Comparison of ENCODE assay signal across 8 cellular contexts in the genomic region with DNA sequence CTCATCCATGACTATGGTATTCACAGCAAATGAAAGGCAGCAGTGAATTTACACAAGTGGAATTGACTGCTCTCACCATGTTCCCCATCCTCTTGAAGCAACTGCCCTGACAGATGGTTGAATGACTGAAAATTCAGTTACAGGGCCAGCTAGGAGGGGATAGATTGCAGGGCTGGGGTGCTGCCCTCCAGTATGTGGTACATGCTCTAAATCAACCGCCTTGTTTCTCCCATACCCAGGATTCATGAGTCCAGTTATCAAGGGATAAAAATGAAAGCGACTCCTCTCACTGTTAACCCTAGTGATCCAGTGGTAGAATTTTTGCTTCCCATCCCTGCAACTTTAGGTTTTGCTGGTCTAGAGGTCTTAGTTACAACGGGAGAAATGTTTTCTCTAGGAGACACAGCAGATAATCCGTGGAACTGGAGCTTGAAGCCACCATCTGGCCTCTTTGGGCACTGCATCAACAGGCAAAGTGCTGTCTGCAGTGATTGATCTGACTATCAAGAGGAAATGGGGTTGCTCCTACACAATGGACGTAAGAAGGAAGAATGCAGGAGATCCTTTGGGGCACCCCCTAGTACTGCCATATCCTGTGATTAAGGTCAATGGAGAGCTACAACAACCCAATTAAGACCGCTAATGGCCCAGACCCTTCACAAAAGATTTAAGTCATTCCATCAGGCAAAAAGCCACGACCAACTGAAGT. TPM values are rescaled to one million over a fixed set of nuclear protein-coding genes. Genes with fewer than 3 reads are reported as not detected.
DNase-seq lines count a peak whose midpoint lies in the region; ATAC-seq, FAIRE-seq and TF ChIP-seq lines count a peak whose summit lies in the region.

No MANE protein-coding gene starts in this region.

- H2AFZ ChIP-seq in HCT116 (ENCODE audit: low read depth, low read length, poor library complexity, severe bottlenecking) = peak overlapping the region; percentile 47

- ATAC-seq in HCT116 (peak; percentile 98), GM18511 (IDR thresholded peaks at IDR 0.05; ENCODE audit: unreplicated experiment) (no peak)

- H3K79me2 ChIP-seq in HCT116 (ENCODE audit: insufficient read depth, low read length) = no peaks in the 10 kb centered on the region

- H3K4me3 ChIP-seq in HCT116 (replicated peaks in 1 of 2; ENCODE audit: low read depth in 1 of 2, low read length in 2 of 2) (no peak overlapping the region), breast epithelium (peak overlapping the region in 1 of 3 donors; percentile 11), kidney (ENCODE audit: low read length in 2 of 2) (peak overlapping the region; percentile 31 to 55)

- CTCF ChIA-PET in HCT116 (lab: Charles Lee) = interaction anchor here (0.6 to 1.3 kb wide), 9 partner anchors 10 to 738 kb away, joined by 3 to 4 read pairs (median 3); no protein-coding TSS in a partner anchor

- TF ChIP-seq POLR2A in HCT116 (IDR thresholded peaks at IDR 0.05; ENCODE audit: borderline replicate concordance, extremely low read depth, insufficient read depth, insufficient read length) = no peak
- no peak for TF ChIP-seq POLR2A in breast epithelium (IDR thresholded peaks at IDR 0.05)

- no peaks in the 10 kb centered on the region for H4K20me1 ChIP-seq in HCT116 (ENCODE audit: insufficient read depth)

- H3K36me3 ChIP-seq in HCT116 (ENCODE audit: control insufficient read depth in 1 of 2, insufficient read depth in 2 of 2, low read length in 2 of 2) (no peaks in the 10 kb centered on the region), breast epithelium (no peaks in the 10 kb centered on the region), kidney (ENCODE audit: control insufficient read depth in 1 of 2, insufficient read depth in 2 of 2, low read length in 2 of 2) (no peaks in the 10 kb centered on the region)

- peak; percentile 70 for TF ChIP-seq RAD21 in HCT116 (IDR thresholded peaks at IDR 0.05; ENCODE audit: low read depth)

- H3K4me1 ChIP-seq in HCT116 (ENCODE audit: control insufficient read depth in 1 of 2, insufficient read depth in 2 of 2, low read length in 2 of 2) = no peaks in the 10 kb centered on the region
- no peaks in the 10 kb centered on the region for H3K4me1 ChIP-seq in breast epithelium
- peaks cover 4 to 8% of the 10 kb centered on the region in 2 donors for H3K4me1 ChIP-seq in kidney (ENCODE audit: control insufficient read depth in 1 of 2, insufficient read depth in 1 of 2, low read depth in 1 of 2, low read length in 2 of 2)

- peak overlapping the region; percentile 18; the same call in 1 of the 2 replicates for H3K4me2 ChIP-seq in HCT116 (ENCODE audit: low read length)

- H3K9ac ChIP-seq in HCT116 (ENCODE audit: low read length) (no peak overlapping the region), kidney (ENCODE audit: low read length in 2 of 2) (peak overlapping the region in 1 of 2 donors; percentile 55)

- H3K27me3 ChIP-seq in HCT116 (ENCODE audit: insufficient read depth, low read length) (no peaks in the 10 kb centered on the region), breast epithelium (no peaks in the 10 kb centered on the region)

- TF ChIP-seq CTCF in HCT116 (IDR thresholded peaks at IDR 0.05 in 2 of 3, conservative IDR thresholded peaks at IDR 0.05 in 1 of 3; ENCODE audit: borderline replicate concordance in 1 of 3, insufficient read depth in 1 of 3, low read depth in 2 of 3, low read length in 2 of 3) (peak; percentile 48 to 90 (median 88); a peak in 5 of 6 replicates), breast epithelium (IDR thresholded peaks at IDR 0.05) (peak; percentile 58 to 79 (median 65)), kidney (IDR thresholded peaks at IDR 0.05; ENCODE audit: borderline replicate concordance, extremely low read depth, insufficient read depth) (peak; percentile 69)

- BruUV-seq in HCT116 (replicated peaks; lab: Mats Ljungman, UMichigan) = no TSS peak

- intact Hi-C loops in HCT116 (cut with micrococcal nuclease) = loop anchor here (1.0 to 5.0 kb wide), 2 partner anchors 102 to 191 kb away; no protein-coding TSS in a partner anchor
- intact Hi-C loops in breast epithelium (cut with DNase I; ENCODE audit: low total_unique reads) = no loop called here
- intact Hi-C loops in kidney (cut with DNase I) = no loop called here

- RAD21 ChIA-PET in HCT116 (lab: Charles Lee; ENCODE audit: low non-redundant PET in 1 of 2, low total read pairs in 2 of 2, uncharacterized antibody in 2 of 2, unreplicated experiment in 2 of 2) = no interaction called here

- peaks cover 0 to 9% of the 10 kb centered on the region in 2 experiments; a peak in 1 of 4 replicates for H3K9me3 ChIP-seq in HCT116 (ENCODE audit: control insufficient read depth in 1 of 2, insufficient read depth in 1 of 2, low read depth in 1 of 2, low read length in 2 of 2)
- no peaks in the 10 kb centered on the region for H3K9me3 ChIP-seq in breast epithelium
- H3K9me3 ChIP-seq in kidney (ENCODE audit: control insufficient read depth in 1 of 2, low read length in 2 of 2) = no peaks in the 10 kb centered on the region

- no peak overlapping the region for H3K27ac ChIP-seq in HCT116 (ENCODE audit: low read depth, low read length)
- no peak overlapping the region for H3K27ac ChIP-seq in breast epithelium
- no peak overlapping the region for H3K27ac ChIP-seq in kidney (ENCODE audit: low read depth in 2 of 2, low read length in 2 of 2)

- FAIRE-seq in kidney (lab: Jason Lieb, UNC) = no peak

- no peaks in the 10 kb centered on the region for H3K9me2 ChIP-seq in HCT116 (ENCODE audit: insufficient read depth)

- POLR2A ChIA-PET in HCT116 (lab: Charles Lee) = no interaction called here

- DNase-seq in DMS79 treated with DMSO at 0.1 percent for 48 hours (lab: John Stamatoyannopoulos, UW) (peak; percentile 63), HCT116 (ENCODE audit: low read depth, low spot score) (peak; percentile 61), NCI-H1930 (lab: John Stamatoyannopoulos, UW) (peak; percentile 49), UCSD-AML1 (lab: John Stamatoyannopoulos, UW; ENCODE audit: unreplicated experiment) (peak; percentile 51), breast epithelium (ENCODE audit: low spot score in 2 of 2) (no peak), kidney (no peak)
- peak; percentile 28 to 34 for DNase-seq in stimulated activated CD4-positive, alpha-beta T cell treated with anti-CD3 and anti-CD28 coated beads, Interleukin-4, amount 100 ng/mL, for 4 hours

TF ChIP-seq in HCT116, 20 proteins besides CTCF, POLR2A, EP300 and RAD21:
- TF ChIP-seq POLR2AphosphoS5 (IDR thresholded peaks at IDR 0.05; ENCODE audit: low read depth, low read length) (no peak), EZH2phosphoT487 (IDR thresholded peaks at IDR 0.05; ENCODE audit: borderline replicate concordance) (no peak), EZH2 (IDR thresholded peaks at IDR 0.05) (no peak), ELF1 (IDR thresholded peaks at IDR 0.05; ENCODE audit: borderline replicate concordance, low read depth) (no peak), YY1 (IDR thresholded peaks at IDR 0.05; ENCODE audit: extremely low read depth, insufficient replicate concordance, low read depth, low read length) (peak; percentile 21), SP1 (IDR thresholded peaks at IDR 0.05; ENCODE audit: low read depth) (no peak), JUND (IDR thresholded peaks at IDR 0.05) (no peak), CEBPB (IDR thresholded peaks at IDR 0.05; ENCODE audit: low read depth) (no peak)
- TF ChIP-seq, protein P1, sequence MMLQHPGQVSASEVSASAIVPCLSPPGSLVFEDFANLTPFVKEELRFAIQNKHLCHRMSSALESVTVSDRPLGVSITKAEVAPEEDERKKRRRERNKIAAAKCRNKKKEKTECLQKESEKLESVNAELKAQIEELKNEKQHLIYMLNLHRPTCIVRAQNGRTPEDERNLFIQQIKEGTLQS (IDR thresholded peaks at IDR 0.05) = no peak
TF ChIP-seq in HCT116: peak in this region for 1.

RNA-seq across cellular contexts. Expression of a gene that starts 32.0 kb away (rescaled TPM):
- total RNA-seq in HCT116 (2021; ENCODE audit: unreplicated experiment) (28.3 TPM), breast epithelium (100 to 1,000 TPM in 2 of 3 donors, 10 to 100 TPM in 1; 55.4 to 264 (median 146) TPM), kidney (64.0 TPM)
- 17.0 and 20.0 TPM in 2 replicates for polyA plus RNA-seq in HCT116 (2012)
- 130 TPM for polyA plus RNA-seq in kidney (ENCODE audit: insufficient read depth, low read depth, low replicate concordance)

RNA-seq across cellular contexts. Expression of a gene that starts 49.0 kb away (rescaled TPM):
- total RNA-seq in HCT116 (2021; ENCODE audit: unreplicated experiment) = 31.2 TPM
- polyA plus RNA-seq in HCT116 (2012) = 11.4 and 14.6 TPM in 2 replicates
- 10 to 100 TPM in 2 of 3 donors, 1 to 10 TPM in 1; 8.8 to 23.0 (median 16.7) TPM for total RNA-seq in breast epithelium
- 14.2 TPM for total RNA-seq in kidney
- 8.6 TPM for polyA plus RNA-seq in kidney (ENCODE audit: insufficient read depth, low read depth, low replicate concordance)

Comparison
In these comparisons a context has a peak if more than half of its experiments do, and no peak if none do; other contexts are left out.
1. DNase-seq: peak in DMS79 treated with DMSO at 0.1 percent for 48 hours (single experiment), HCT116 (single experiment), NCI-H1930 (2 of 2), UCSD-AML1 (single experiment) and stimulated activated CD4-positive, alpha-beta T cell treated with anti-CD3 and anti-CD28 coated beads, Interleukin-4, amount 100 ng/mL, for 4 hours (2 of 2); none in breast epithelium (0 of 2) and kidney (single experiment).
2. H3K4me3 ChIP-seq: peak in kidney (2 of 2); none in HCT116 (0 of 2).
3. Peak in every context shown above with its lines, with median percentiles within 50 percentile points of each other: CTCF ChIP-seq.